In genomic region chr14:91873476-91874265, GRCh38 we compare ENCODE assay signal across 8 cellular contexts. TPM values are rescaled to one million over a fixed set of nuclear protein-coding genes. Genes with fewer than 3 reads are reported as not detected.
DNase-seq lines count a peak whose midpoint lies in the region; ATAC-seq and TF ChIP-seq lines count a peak whose summit lies in the region.

No MANE protein-coding gene starts in this region.

- H3T11ph ChIP-seq in H9 (ENCODE audit: low read length): no peak overlapping the region

- POLR2A ChIA-PET in SK-N-SH (lab: Yijun Ruan, JAX): no interaction called here

- no peaks in the 10 kb centered on the region for H3K27me3 ChIP-seq in SK-N-SH (ENCODE audit: insufficient read depth)
- no peaks in the 10 kb centered on the region for H3K27me3 ChIP-seq in H9 (ENCODE audit: insufficient read depth, low read length)

- H3K27ac ChIP-seq in SK-N-SH (ENCODE audit: low read depth in 2 of 2, low read length in 1 of 2) (no peak overlapping the region), H9 (ENCODE audit: insufficient read length, low read depth, low read length) (no peak overlapping the region)

- no peak overlapping the region for H2AK5ac ChIP-seq in H9 (ENCODE audit: insufficient read length, low read length)

- H3K23ac ChIP-seq in H9 (ENCODE audit: insufficient read length, low read depth, low read length): no peak overlapping the region

- H2BK20ac ChIP-seq in H9 (ENCODE audit: low read depth, low read length, poor library complexity, severe bottlenecking): no peak overlapping the region

- no peak overlapping the region for H4K91ac ChIP-seq in H9 (ENCODE audit: insufficient read length, low read depth, low read length)

- no peaks in the 10 kb centered on the region for H3K4me1 ChIP-seq in SK-N-SH (ENCODE audit: control insufficient read depth in 1 of 2, insufficient read depth in 2 of 2, low read depth in 1 of 2, low read length in 1 of 2)
- no peaks in the 10 kb centered on the region for H3K4me1 ChIP-seq in H9 (ENCODE audit: insufficient read depth, low read length)

- peak overlapping the region; percentile 80 for H3K4me3 Mint-ChIP-seq in natural killer cell treated with Interleukin-12 subunit alpha and Interleukin-12 subunit beta and Interleukin-15 and Interleukin-18, amount 100 ng/mL, for 72 hours
- H3K4me3 Mint-ChIP-seq in H9: no peak overlapping the region

- no peaks in the 10 kb centered on the region for H3K79me1 ChIP-seq in H9 (ENCODE audit: insufficient read depth, low read depth, low read length, poor library complexity, severe bottlenecking)

- no peaks in the 10 kb centered on the region for H4K20me1 ChIP-seq in SK-N-SH (ENCODE audit: insufficient read depth)
- H4K20me1 ChIP-seq in H9 (ENCODE audit: control insufficient read depth, insufficient read depth, insufficient read length): no peaks in the 10 kb centered on the region

- no peak for TF ChIP-seq EP300 in SK-N-SH (IDR thresholded peaks at IDR 0.05; ENCODE audit: borderline replicate concordance in 1 of 2, low read depth in 1 of 2, low read length in 1 of 2)

- peak; percentile 82 for ATAC-seq in GM21786 (IDR thresholded peaks at IDR 0.05; ENCODE audit: unreplicated experiment)
- ATAC-seq in natural killer cell treated with Interleukin-12 subunit alpha and Interleukin-12 subunit beta and Interleukin-15 and Interleukin-18, amount 100 ng/mL, for 72 hours: peak; percentile 89 to 90

- H3K4me1 Mint-ChIP-seq in natural killer cell treated with Interleukin-12 subunit alpha and Interleukin-12 subunit beta and Interleukin-15 and Interleukin-18, amount 100 ng/mL, for 72 hours (ENCODE audit: low read depth in 2 of 2): peaks cover 41 to 49% of the 10 kb centered on the region in 2 donors
- H3K4me1 Mint-ChIP-seq in H9: peaks cover 17 to 26% of the 10 kb centered on the region in 2 experiments

- H2AFZ ChIP-seq in SK-N-SH (ENCODE audit: low read depth) (no peak overlapping the region), H9 (ENCODE audit: low read length) (no peak overlapping the region)

- no peak overlapping the region for H4K8ac ChIP-seq in H9 (replicated peaks; ENCODE audit: insufficient read length, low read depth, low read length)

- H2BK12ac ChIP-seq in H9 (ENCODE audit: insufficient read length, low read depth, low read length): no peak overlapping the region

- CTCF ChIA-PET in SK-N-SH (lab: Yijun Ruan, JAX): no interaction called here

- WGBS in SK-N-SH (ENCODE audit: low lambda C conversion rate): 79% methylated on average over 12 of the region's 15 CpGs
- no CpG with 5 or more reads among the region's 15 CpGs for WGBS in H9 (ENCODE audit: extremely low coverage, insufficient read length, low lambda C conversion rate)

- H3K56ac ChIP-seq in H9 (ENCODE audit: insufficient read length, low read depth, low read length): no peak overlapping the region

- H3K79me2 ChIP-seq in SK-N-SH (ENCODE audit: insufficient read depth): no peaks in the 10 kb centered on the region
- no peaks in the 10 kb centered on the region for H3K79me2 ChIP-seq in H9 (ENCODE audit: insufficient read depth, low read length)

- H3K18ac ChIP-seq in H9 (ENCODE audit: insufficient read length, low read depth, low read length): no peak overlapping the region

- no peaks in the 10 kb centered on the region for H3K27me3 Mint-ChIP-seq in natural killer cell treated with Interleukin-12 subunit alpha and Interleukin-12 subunit beta and Interleukin-15 and Interleukin-18, amount 100 ng/mL, for 72 hours
- no peaks in the 10 kb centered on the region; the same call in none of the 2 replicates for H3K27me3 Mint-ChIP-seq in H9 (ENCODE audit: low read depth)

- no peak for TF ChIP-seq CTCF in GM13977 (IDR thresholded peaks at IDR 0.05; ENCODE audit: extremely low read depth, insufficient read depth, missing control alignments)
- TF ChIP-seq CTCF in SK-N-SH (IDR thresholded peaks at IDR 0.05): no peak
- no peak for TF ChIP-seq CTCF in H9 (conservative IDR thresholded peaks at IDR 0.05)

- no peaks in the 10 kb centered on the region for H3F3A ChIP-seq in SK-N-SH (replicated peaks; ENCODE audit: insufficient read depth)

- H2BK5ac ChIP-seq in H9 (ENCODE audit: insufficient read length, low read length): no peak overlapping the region

- no peak overlapping the region for H3K14ac ChIP-seq in H9 (ENCODE audit: insufficient read depth, low read length)

- H3K4me2 ChIP-seq in SK-N-SH (no peak overlapping the region), H9 (ENCODE audit: insufficient read depth, insufficient read length, low read length) (no peak overlapping the region)

- no peak for TF ChIP-seq RAD21 in SK-N-SH (IDR thresholded peaks at IDR 0.05; ENCODE audit: low read length)

- no peak overlapping the region for H2BK15ac ChIP-seq in H9 (ENCODE audit: low read depth, low read length)

- H3K36me3 Mint-ChIP-seq in natural killer cell treated with Interleukin-12 subunit alpha and Interleukin-12 subunit beta and Interleukin-15 and Interleukin-18, amount 100 ng/mL, for 72 hours: no peaks in the 10 kb centered on the region
- no peaks in the 10 kb centered on the region; a peak in 1 of 7 replicates for H3K36me3 Mint-ChIP-seq in H9 (ENCODE audit: insufficient read depth in 1 of 3, low read depth in 3 of 3)

- peaks cover 11 to 70% of the 10 kb centered on the region in 2 experiments for H3K36me3 ChIP-seq in SK-N-SH (replicated peaks in 1 of 2; ENCODE audit: control insufficient read depth in 1 of 2, insufficient read depth in 2 of 2, low read length in 1 of 2)

- no peaks in the 10 kb centered on the region for H3K9me3 Mint-ChIP-seq in natural killer cell treated with Interleukin-12 subunit alpha and Interleukin-12 subunit beta and Interleukin-15 and Interleukin-18, amount 100 ng/mL, for 72 hours
- H3K9me3 Mint-ChIP-seq in H9: peaks cover 0 to 4% of the 10 kb centered on the region in 2 experiments; a peak in 2 of 5 replicates

- H3K4me3 ChIP-seq in SK-N-SH (ENCODE audit: low read depth in 2 of 2, low read length in 1 of 2): no peak overlapping the region

- no peak overlapping the region for H4K5ac ChIP-seq in H9 (ENCODE audit: insufficient read length, low read depth, low read length)

- no peaks in the 10 kb centered on the region for H3K23me2 ChIP-seq in H9 (ENCODE audit: insufficient read length, low read depth, low read length, poor library complexity, severe bottlenecking)

- no peak overlapping the region for H2BK120ac ChIP-seq in H9 (ENCODE audit: low read depth, low read length, poor library complexity, severe bottlenecking)

- H3K9ac ChIP-seq in SK-N-SH (no peak overlapping the region), H9 (ENCODE audit: extremely low read depth, insufficient read length, low read length) (no peak overlapping the region)

- no peaks in the 10 kb centered on the region for H3K9me3 ChIP-seq in SK-N-SH
- H3K9me3 ChIP-seq in H9 (ENCODE audit: control insufficient read depth, low read depth, low read length): no peaks in the 10 kb centered on the region

- DNase-seq in GM13977 (ENCODE audit: low spot score) (peak; percentile 50), NCI-H2196 (lab: John Stamatoyannopoulos, UW; ENCODE audit: unreplicated experiment) (peak; percentile 35), SK-N-SH (no peak), H9 (no peak), G401 (ENCODE audit: low spot score) (no peak)
- peak; percentile 85 for DNase-seq in activated effector memory CD4-positive, alpha-beta T cell treated with anti-CD3 and anti-CD28 coated beads, Interleukin-2, amount 50 U/mL, for 16 hours
- DNase-seq in natural killer cell treated with Interleukin-12 subunit alpha and Interleukin-12 subunit beta and Interleukin-15 and Interleukin-18, amount 100 ng/mL, for 72 hours (ENCODE audit: low spot score): peak; percentile 80

- H3K4ac ChIP-seq in H9 (ENCODE audit: low read depth, low read length): no peak overlapping the region

- in situ Hi-C loops in GM13977 (cut with MboI; ENCODE audit: low pct_unique_long_range_greater_than_20kb, low sequenced_read_pairs, unreplicated experiment): no loop called here
- in situ Hi-C loops in G401 (cut with HindIII; ENCODE audit: low sequenced_read_pairs): no loop called here

- H3K9me2 ChIP-seq in SK-N-SH: no peaks in the 10 kb centered on the region

- H3K27ac Mint-ChIP-seq in natural killer cell treated with Interleukin-12 subunit alpha and Interleukin-12 subunit beta and Interleukin-15 and Interleukin-18, amount 100 ng/mL, for 72 hours: peak overlapping the region; percentile 9 to 45
- no peak overlapping the region for H3K27ac Mint-ChIP-seq in H9

TF ChIP-seq in SK-N-SH, 30 proteins besides CTCF, POLR2A, EP300 and RAD21 (continues in another document):
- no peak for TF ChIP-seq ZBTB33 (IDR thresholded peaks at IDR 0.05; ENCODE audit: borderline replicate concordance, low read depth)
- no peak for TF ChIP-seq RXRA (IDR thresholded peaks at IDR 0.05; ENCODE audit: borderline replicate concordance, low read depth)
- no peak for TF ChIP-seq YY1 (IDR thresholded peaks at IDR 0.05; ENCODE audit: low read depth)
- TF ChIP-seq GATA2 (CRISPR knock-in tag; IDR thresholded peaks at IDR 0.05): no peak
- TF ChIP-seq RCOR1 (IDR thresholded peaks at IDR 0.05; ENCODE audit: low read length): no peak
- no peak for TF ChIP-seq EZH2phosphoT487 (IDR thresholded peaks at IDR 0.05; ENCODE audit: borderline replicate concordance, low read depth)

RNA-seq across cellular contexts. Expression of gene TC2N, which starts 6.3 kb away (rescaled TPM):
- 10 to 100 TPM in 1 of 2 donors, 1 to 10 TPM in 1; 6.9 to 12.0 TPM for total RNA-seq in natural killer cell treated with Interleukin-12 subunit alpha and Interleukin-12 subunit beta and Interleukin-15 and Interleukin-18, amount 100 ng/mL, for 72 hours
- polyA plus RNA-seq in SK-N-SH (2012; rRNA removed): 0.02 TPM in 1 of 2 replicates, not detected in the other
- 0.01 and 0.03 TPM in 2 replicates for polyA plus RNA-seq in SK-N-SH (2012; cell fraction: cytosol; rRNA removed)
- polyA plus RNA-seq in SK-N-SH (2012; cell fraction: nucleus; rRNA removed): 0.01 and 0.17 TPM in 2 replicates
- total RNA-seq in H9 (2021): 16.2 and 16.4 TPM in 2 replicates
- not detected in 2 replicates for total RNA-seq in G401 (2014; rRNA removed; shearing (Covaris generic))

Comparison
In these comparisons a context has a peak if more than half of its experiments do, and no peak if none do; other contexts are left out.
1. DNase-seq: peak in GM13977 (single experiment), NCI-H2196 (single experiment), activated effector memory CD4-positive, alpha-beta T cell treated with anti-CD3 and anti-CD28 coated beads, Interleukin-2, amount 50 U/mL, for 16 hours (single experiment) and natural killer cell treated with Interleukin-12 subunit alpha and Interleukin-12 subunit beta and Interleukin-15 and Interleukin-18, amount 100 ng/mL, for 72 hours (single experiment); none in SK-N-SH (single experiment), H9 (single experiment) and G401 (single experiment).
2. H3K27ac Mint-ChIP-seq: peak in natural killer cell treated with Interleukin-12 subunit alpha and Interleukin-12 subunit beta and Interleukin-15 and Interleukin-18, amount 100 ng/mL, for 72 hours (2 of 2); none in H9 (0 of 3).